Comparison of ENCODE assay signal across 30 cellular contexts in genomic region chr12:97903356-97903755, GRCh38.
"Had no signal": no experiment of that assay in that cellular context is flagged by ENCODE, and none has a peak within 500 bp of the region (broad histone marks: within the 10 kb centered on the region; RNA-seq: fewer than 3 reads in every experiment).

No MANE protein-coding gene starts in this region.

- H3K4me1 ChIP-seq: adrenal gland, ascending aorta, body of pancreas, breast epithelium had no signal

- H3K27ac ChIP-seq: adrenal gland, ascending aorta, body of pancreas, brain microvascular endothelial cell, breast epithelium, cardiac muscle cell had no signal

- ATAC-seq: activated naive CD4-positive, alpha-beta T cell treated with anti-CD3 and anti-CD28 coated beads, Interleukin-2, amount 50 U/mL, for 72 hours; activated naive CD8-positive, alpha-beta T cell treated with anti-CD3 and anti-CD28 coated beads, Interleukin-2, amount 50 U/mL, for 24 hours; activated T-cell treated with anti-CD3 and anti-CD28 coated beads, Interleukin-2, amount 50 U/mL, for 4 hours; activated T-cell treated with anti-CD3 and anti-CD28 coated beads, Interleukin-2, amount 50 U/mL, for 72 hours; activated T-helper 17 cell treated with anti-CD3 and anti-CD28 coated beads, Interleukin-2, amount 50 U/mL, for 72 hours; body of pancreas had no signal

- H3K4me3 ChIP-seq: adrenal gland, ascending aorta, body of pancreas, breast epithelium, cardiac muscle cell had no signal

- DNase-seq: activated effector memory CD4-positive, alpha-beta T cell treated with anti-CD3 and anti-CD28 coated beads, Interleukin-2, amount 50 U/mL, for 16 hours; activated effector memory CD4-positive, alpha-beta T cell treated with Interleukin-2 at 50 U/mL for 16 hours; activated gamma-delta T cell; activated gamma-delta T cell treated with Interleukin-2 at 50 U/mL for 16 hours; activated naive CD4-positive, alpha-beta T cell; activated naive CD4-positive, alpha-beta T cell treated with anti-CD3 and anti-CD28 coated beads for 36 hours; activated naive CD4-positive, alpha-beta T cell treated with anti-CD3 and anti-CD28 coated beads, Interleukin-2, amount 10 ng/mL, durations not matched to agents 7 days and 5 days; activated naive CD4-positive, alpha-beta T cell treated with anti-CD3 and anti-CD28 coated beads, Interleukin-2, amount 50 U/mL, for 16 hours; activated naive CD4-positive, alpha-beta T cell treated with Interleukin-2 at 50 U/mL for 16 hours; activated naive CD8-positive, alpha-beta T cell treated with anti-CD3 and anti-CD28 coated beads for 36 hours; activated naive CD8-positive, alpha-beta T cell treated with anti-CD3 and anti-CD28 coated beads, Interleukin-2, amount 10 ng/mL, durations not matched to agents 7 days and 5 days; activated naive CD8-positive, alpha-beta T cell treated with anti-CD3 and anti-CD28 coated beads, Interleukin-2, amount 50 U/mL, for 24 hours; activated T-cell treated with anti-CD3 and anti-CD28 coated beads, Interleukin-2, amount 50 U/mL, for 24 hours; activated T-cell treated with anti-CD3 and anti-CD28 coated beads, Interleukin-2, amount 50 U/mL, for 4 hours; activated T-cell treated with anti-CD3 and anti-CD28 coated beads, Interleukin-2, amount 50 U/mL, for 72 hours; adrenal gland; amniotic stem cell; amygdala; anterior cingulate cortex; aorta; body of pancreas; brain microvascular endothelial cell; caudate nucleus; central memory CD4-positive, alpha-beta T cell; cerebellar nuclear complex had no signal

- H3K36me3 ChIP-seq: adrenal gland, ascending aorta, brain microvascular endothelial cell, breast epithelium, cardiac muscle cell had no signal

- H3K27me3 ChIP-seq: adrenal gland, ascending aorta, body of pancreas, brain microvascular endothelial cell, breast epithelium, cardiac muscle cell had no signal

- H3K9me3 ChIP-seq: adrenal gland, ascending aorta, body of pancreas, breast epithelium had no signal
